11 cellular contexts compared by ENCODE assay signal in the genomic region with DNA sequence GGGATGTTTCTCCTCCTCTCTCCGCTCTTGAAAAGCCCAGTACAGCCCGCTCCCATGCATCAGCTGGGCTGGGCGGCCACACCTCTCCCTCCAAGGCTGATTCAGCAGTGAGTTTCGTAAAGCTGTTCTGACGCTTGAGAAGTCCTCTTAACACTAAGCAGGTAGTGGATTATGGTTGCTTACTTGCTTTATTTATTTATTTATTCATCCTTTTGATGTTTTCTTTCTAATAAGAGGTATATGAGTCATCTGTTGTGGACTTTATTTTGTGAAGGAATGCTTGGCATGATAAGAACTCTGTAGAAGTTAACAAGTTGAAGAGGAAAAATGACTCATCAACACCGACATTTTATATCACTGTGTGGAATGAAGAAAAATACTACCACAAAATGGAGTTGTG.
A peak's percentile ranks its signal among the peaks of the same experiment; 100 is the strongest.
DNase-seq lines count a peak whose midpoint lies in the region; FAIRE-seq and TF ChIP-seq lines count a peak whose summit lies in the region.
"Had no signal": no experiment of that assay in that cellular context is flagged by ENCODE, and none has a peak within 500 bp of the region (broad histone marks: within the 10 kb centered on the region; RNA-seq: fewer than 3 reads in every experiment).

No MANE protein-coding gene starts in this region.

- no peak overlapping the region for H3K4me2 ChIP-seq in keratinocyte (ENCODE audit: control insufficient read depth, extremely low read depth, insufficient read depth, low read depth, low read length)

- BruUV-seq in A673 (replicated peaks; lab: Mats Ljungman, UMichigan) = no TSS peak

- H2AFZ ChIP-seq in keratinocyte (ENCODE audit: control insufficient read depth, low read length) = no peak overlapping the region

- H3K36me3 ChIP-seq in A673 (ENCODE audit: insufficient read depth, low read length, poor library complexity, severe bottlenecking) (no peaks in the 10 kb centered on the region), keratinocyte (ENCODE audit: control insufficient read depth in 2 of 2, extremely low read depth in 1 of 2, insufficient read depth in 2 of 2, low read length in 2 of 2) (no peaks in the 10 kb centered on the region)

- no peak overlapping the region for H3K4me3 Mint-ChIP-seq in activated naive CD4-positive, alpha-beta T cell treated with anti-CD3 and anti-CD28 coated beads for 36 hours

- CTCF ChIA-PET in A673 (lab: Charles Lee) = interaction anchor here (1.2 kb wide), 1 partner anchor 125 kb away, joined by 3 read pairs; no protein-coding TSS in a partner anchor
- CTCF ChIA-PET in activated naive CD4-positive, alpha-beta T cell treated with anti-CD3 and anti-CD28 coated beads for 36 hours (lab: Charles Lee) = interaction anchor here (0.6 kb wide), 1 partner anchor 213 kb away, joined by 3 read pairs; no protein-coding TSS in a partner anchor

- H3K27me3 ChIP-seq in A673 (replicated peaks; ENCODE audit: insufficient read depth, low read depth, low read length, poor library complexity) = no peaks in the 10 kb centered on the region
- H3K27me3 ChIP-seq in keratinocyte (ENCODE audit: control insufficient read depth, extremely low read depth, insufficient read depth, low read length) = no peaks in the 10 kb centered on the region

- no peaks in the 10 kb centered on the region for H3K9me3 Mint-ChIP-seq in activated naive CD4-positive, alpha-beta T cell treated with anti-CD3 and anti-CD28 coated beads for 36 hours

- no peaks in the 10 kb centered on the region for H3K4me1 Mint-ChIP-seq in activated naive CD4-positive, alpha-beta T cell treated with anti-CD3 and anti-CD28 coated beads for 36 hours (ENCODE audit: low read depth)

- in situ Hi-C loops in astrocyte of the spinal cord (cut with HindIII; ENCODE audit: low sequenced_read_pairs) = no loop called here

- no peak overlapping the region for H3K9ac ChIP-seq in keratinocyte (ENCODE audit: control insufficient read depth, extremely low read depth, insufficient read depth, low read length)

- H4K20me1 ChIP-seq in keratinocyte (ENCODE audit: control insufficient read depth, extremely low read depth, insufficient read depth, low read length) = no peaks in the 10 kb centered on the region

- dilution Hi-C loops in keratinocyte (cut with MboI; ENCODE audit: extremely low pct_ligation_motif_present, low sequenced_read_pairs) = no loop called here

- H3K4me1 ChIP-seq in A673 (ENCODE audit: insufficient read depth, low read length, poor library complexity, severe bottlenecking) = no peaks in the 10 kb centered on the region
- peaks cover 5% of the 10 kb centered on the region for H3K4me1 ChIP-seq in keratinocyte (ENCODE audit: control insufficient read depth, extremely low read depth, insufficient read depth, low read length)

- FAIRE-seq in keratinocyte (lab: Jason Lieb, UNC) = no peak
- FAIRE-seq: GM12878 had no signal

- H3K79me2 ChIP-seq in keratinocyte (ENCODE audit: control insufficient read depth, insufficient read depth, low read length) = no peaks in the 10 kb centered on the region

- H3K27ac Mint-ChIP-seq in activated naive CD4-positive, alpha-beta T cell treated with anti-CD3 and anti-CD28 coated beads for 36 hours = no peak overlapping the region

- POLR2A ChIA-PET in A673 (lab: Charles Lee; ENCODE audit: low non-redundant PET) = no interaction called here

- H3K27ac ChIP-seq in A673 (ENCODE audit: low read depth, low read length, poor library complexity, severe bottlenecking) (no peak overlapping the region), keratinocyte (ENCODE audit: control insufficient read depth, insufficient read depth, low read length) (no peak overlapping the region)

- H3K4me3 ChIP-seq in A673 (ENCODE audit: low read depth, low read length, poor library complexity, severe bottlenecking) = no peak overlapping the region
- H3K4me3 ChIP-seq in astrocyte of the spinal cord (ENCODE audit: low read depth, low read length) = no peak overlapping the region
- H3K4me3 ChIP-seq in keratinocyte (ENCODE audit: control insufficient read depth in 2 of 3, extremely low read depth in 1 of 3, insufficient read depth in 2 of 3, low read depth in 1 of 3, low read length in 3 of 3) = no peak overlapping the region
- H3K4me3 ChIP-seq: GM12878 had no signal

- H3K9me3 ChIP-seq in A673 (ENCODE audit: low read depth, low read length, poor library complexity, severe bottlenecking) (no peaks in the 10 kb centered on the region), keratinocyte (ENCODE audit: control insufficient read depth, low read depth, low read length) (no peaks in the 10 kb centered on the region)

- TF ChIP-seq CTCF in A673 (conservative IDR thresholded peaks at IDR 0.05; ENCODE audit: low read depth, low read length) (no peak), astrocyte of the spinal cord (IDR thresholded peaks at IDR 0.05; ENCODE audit: low read depth, low read length) (no peak), keratinocyte (optimal IDR thresholded peaks at IDR 0.05 in 1 of 3, IDR thresholded peaks at IDR 0.05 in 1 of 3, conservative IDR thresholded peaks at IDR 0.05 in 1 of 3; ENCODE audit: extremely low read depth in 1 of 3, insufficient read depth in 2 of 3, low read length in 3 of 3) (no peak)

- DNase-seq in A673 (ENCODE audit: low spot score) = peak; percentile 26
- peak; percentile 4 for DNase-seq in HK-2 (ENCODE audit: unreplicated experiment)
- peak; percentile 81 for DNase-seq in astrocyte of the spinal cord (ENCODE audit: low read depth, low spot score)
- DNase-seq in keratinocyte (ENCODE audit: low read depth, low spot score) = peak; percentile 76
- DNase-seq in activated naive CD4-positive, alpha-beta T cell treated with anti-CD3 and anti-CD28 coated beads for 36 hours = no peak
- no peak for DNase-seq in SKM-1 treated with dmso at 0.1 percent for 144 hours (lab: John Stamatoyannopoulos, UW; ENCODE audit: unreplicated experiment)
- no peak for DNase-seq in NK-92 treated with Interleukin-12 subunit alpha and Interleukin-12 subunit beta, amount 100 ng/mL, for 24 hours (lab: John Stamatoyannopoulos, UW)
- no peak for DNase-seq in NCI-H2081 treated with DMSO at 0.1 percent for 48 hours (lab: John Stamatoyannopoulos, UW)
- DNase-seq: central memory CD4-positive, alpha-beta T cell; NCI-H526 had no signal

- H3K36me3 Mint-ChIP-seq in activated naive CD4-positive, alpha-beta T cell treated with anti-CD3 and anti-CD28 coated beads for 36 hours (ENCODE audit: low read depth) = no peaks in the 10 kb centered on the region

- no peaks in the 10 kb centered on the region for H3K9me1 ChIP-seq in keratinocyte (ENCODE audit: control insufficient read depth, extremely low read depth, insufficient read depth, low read length)

- intact Hi-C loops in A673 (cut with micrococcal nuclease; ENCODE audit: unreplicated experiment) = no loop called here
- intact Hi-C loops in activated naive CD4-positive, alpha-beta T cell treated with anti-CD3 and anti-CD28 coated beads for 36 hours (cut with micrococcal nuclease) = no loop called here

- H3K27me3 Mint-ChIP-seq in activated naive CD4-positive, alpha-beta T cell treated with anti-CD3 and anti-CD28 coated beads for 36 hours (ENCODE audit: low read depth) = peaks cover 4% of the 10 kb centered on the region

Comparison
In these comparisons a context has a peak if more than half of its experiments do, and no peak if none do; other contexts are left out.
1. DNase-seq: peak in A673 (single experiment), HK-2 (single experiment), astrocyte of the spinal cord (single experiment) and keratinocyte (single experiment); none in activated naive CD4-positive, alpha-beta T cell treated with anti-CD3 and anti-CD28 coated beads for 36 hours (single experiment), SKM-1 treated with dmso at 0.1 percent for 144 hours (single experiment), NK-92 treated with Interleukin-12 subunit alpha and Interleukin-12 subunit beta, amount 100 ng/mL, for 24 hours (single experiment) and NCI-H2081 treated with DMSO at 0.1 percent for 48 hours (single experiment).